ENCODE assay signal across 9 cellular contexts in genomic region chr6:36839819-36840379, GRCh38. TPM values are rescaled to one million over a fixed set of nuclear protein-coding genes. Genes with fewer than 3 reads are reported as not detected.
DNase-seq lines count a peak whose midpoint lies in the region; ATAC-seq and TF ChIP-seq lines count a peak whose summit lies in the region.
"Had no signal": no experiment of that assay in that cellular context is flagged by ENCODE, and none has a peak within 500 bp of the region (broad histone marks: within the 10 kb centered on the region; RNA-seq: fewer than 3 reads in every experiment).

No MANE protein-coding gene starts in this region.

- peak; percentile 22 for DNase-seq in NCI-H1092 treated with DMSO at 0.1 percent for 48 hours (lab: John Stamatoyannopoulos, UW)
- no peak for DNase-seq in NCI-H1092 (lab: John Stamatoyannopoulos, UW)
- DNase-seq in RWPE2 (ENCODE audit: low spot score) = no peak
- peak; percentile 66 for DNase-seq in astrocyte of the hippocampus (ENCODE audit: low read depth, low spot score)
- no peak for DNase-seq in smooth muscle cell (lab: John Stamatoyannopoulos, UW; ENCODE audit: unreplicated experiment)
- no peak for DNase-seq in GOT3 (lab: John Stamatoyannopoulos, UW)
- DNase-seq in KBM-7 = no peak

- H3K4me1 ChIP-seq in RWPE2 (ENCODE audit: insufficient read depth, poor library complexity, severe bottlenecking) = no peaks in the 10 kb centered on the region
- H3K4me1 ChIP-seq in iPS-15b (ENCODE audit: control insufficient read depth, insufficient read depth, low read length) = peaks cover 4% of the 10 kb centered on the region
- peaks cover 15% of the 10 kb centered on the region for H3K4me1 ChIP-seq in smooth muscle cell (ENCODE audit: low read depth)

- H3K9me3 ChIP-seq in RWPE2 (ENCODE audit: severe bottlenecking) (no peaks in the 10 kb centered on the region), iPS-15b (ENCODE audit: control insufficient read depth, insufficient read depth, low read length) (no peaks in the 10 kb centered on the region), smooth muscle cell (replicated peaks; ENCODE audit: low read depth) (no peaks in the 10 kb centered on the region)
- H3K9me3 ChIP-seq: adrenal gland had no signal

- no peak overlapping the region for H3K9ac ChIP-seq in iPS-15b (ENCODE audit: low read depth, low read length)
- no peak overlapping the region for H3K9ac ChIP-seq in smooth muscle cell (ENCODE audit: low read depth)

- H3K79me2 ChIP-seq in smooth muscle cell (ENCODE audit: low read depth) = no peaks in the 10 kb centered on the region

- H3K36me3 ChIP-seq in RWPE2 (ENCODE audit: low read depth) (no peaks in the 10 kb centered on the region), iPS-15b (ENCODE audit: control insufficient read depth, insufficient read depth, low read length) (no peaks in the 10 kb centered on the region), smooth muscle cell (ENCODE audit: low read depth) (no peaks in the 10 kb centered on the region)
- H3K36me3 ChIP-seq: adrenal gland had no signal

- H3K27me3 ChIP-seq in RWPE2 (ENCODE audit: insufficient read depth, poor library complexity, severe bottlenecking) (peaks cover 22% of the 10 kb centered on the region), iPS-15b (ENCODE audit: control insufficient read depth, insufficient read depth, low read length) (peaks cover 61% of the 10 kb centered on the region), smooth muscle cell (ENCODE audit: low read depth) (peaks cover 33% of the 10 kb centered on the region)
- H3K27me3 ChIP-seq: adrenal gland had no signal

- H3K4me2 ChIP-seq in smooth muscle cell = peak overlapping the region; percentile 86

- H3K4me3 ChIP-seq in RWPE2 (ENCODE audit: severe bottlenecking) = peak overlapping the region; percentile 39
- H3K4me3 ChIP-seq in iPS-15b (ENCODE audit: low read depth, low read length) = peak overlapping the region; percentile 61
- H3K4me3 ChIP-seq in smooth muscle cell = peak overlapping the region; percentile 52

- ATAC-seq in RWPE2 (ENCODE audit: low read depth) = peak; percentile 40; the same call in 2 of the 3 replicates

- H2AFZ ChIP-seq in smooth muscle cell (ENCODE audit: low read depth) = no peak overlapping the region

- H3F3A ChIP-seq in smooth muscle cell (ENCODE audit: low read depth) = peaks cover 6% of the 10 kb centered on the region

- H4K20me1 ChIP-seq in smooth muscle cell (ENCODE audit: low read depth) = no peaks in the 10 kb centered on the region

- in situ Hi-C loops in KBM-7 (cut with MboI; ENCODE audit: low pct_unique_long_range_greater_than_20kb, low sequenced_read_pairs) = loop anchor here (10.0 kb wide), 1 partner anchor 65 kb away; no protein-coding TSS in a partner anchor

- H3K27ac ChIP-seq in RWPE2 (ENCODE audit: poor library complexity, severe bottlenecking) = no peak overlapping the region
- H3K27ac ChIP-seq in smooth muscle cell (ENCODE audit: low read depth) = no peak overlapping the region
- H3K27ac ChIP-seq: adrenal gland had no signal

- peak; percentile 44 for TF ChIP-seq CTCF in RWPE2 (IDR thresholded peaks at IDR 0.05; ENCODE audit: poor library complexity, severe bottlenecking)
- peak; percentile 29 for TF ChIP-seq CTCF in smooth muscle cell (IDR thresholded peaks at IDR 0.05; ENCODE audit: borderline replicate concordance, insufficient read depth, poor library complexity, severe bottlenecking)

- under 1% methylated on average over 11 of the region's 63 CpGs for WGBS in smooth muscle cell (ENCODE audit: low lambda C conversion rate)

RNA-seq across cellular contexts. Expression of gene CPNE5, which starts 0.7 kb away (rescaled TPM):
- 0.31 TPM in 1 of 2 replicates, not detected in the other for total RNA-seq in smooth muscle cell
- 0.43 and 1.0 TPM in 2 replicates for polyA plus RNA-seq in smooth muscle cell

RNA-seq across cellular contexts. Expression of gene PPIL1, which starts 34.7 kb away (rescaled TPM):
- total RNA-seq in smooth muscle cell = 49.3 and 57.6 TPM in 2 replicates
- polyA plus RNA-seq in smooth muscle cell = 34.6 and 45.4 TPM in 2 replicates

RNA-seq across cellular contexts. Expression of gene C6orf89, which starts 45.9 kb away (rescaled TPM):
- 40.7 and 45.7 TPM in 2 replicates for total RNA-seq in smooth muscle cell
- polyA plus RNA-seq in smooth muscle cell = 43.7 and 44.6 TPM in 2 replicates

Comparison
In these comparisons a context has a peak if more than half of its experiments do, and no peak if none do; other contexts are left out.
1. DNase-seq: peak in NCI-H1092 treated with DMSO at 0.1 percent for 48 hours (single experiment) and astrocyte of the hippocampus (single experiment); none in NCI-H1092 (single experiment), RWPE2 (single experiment), smooth muscle cell (single experiment), GOT3 (single experiment) and KBM-7 (single experiment).
2. Peak in every context shown above with its lines, with median percentiles within 50 percentile points of each other: H3K4me3 ChIP-seq.